ENCODE assay signal across 8 cellular contexts in the genomic region with DNA sequence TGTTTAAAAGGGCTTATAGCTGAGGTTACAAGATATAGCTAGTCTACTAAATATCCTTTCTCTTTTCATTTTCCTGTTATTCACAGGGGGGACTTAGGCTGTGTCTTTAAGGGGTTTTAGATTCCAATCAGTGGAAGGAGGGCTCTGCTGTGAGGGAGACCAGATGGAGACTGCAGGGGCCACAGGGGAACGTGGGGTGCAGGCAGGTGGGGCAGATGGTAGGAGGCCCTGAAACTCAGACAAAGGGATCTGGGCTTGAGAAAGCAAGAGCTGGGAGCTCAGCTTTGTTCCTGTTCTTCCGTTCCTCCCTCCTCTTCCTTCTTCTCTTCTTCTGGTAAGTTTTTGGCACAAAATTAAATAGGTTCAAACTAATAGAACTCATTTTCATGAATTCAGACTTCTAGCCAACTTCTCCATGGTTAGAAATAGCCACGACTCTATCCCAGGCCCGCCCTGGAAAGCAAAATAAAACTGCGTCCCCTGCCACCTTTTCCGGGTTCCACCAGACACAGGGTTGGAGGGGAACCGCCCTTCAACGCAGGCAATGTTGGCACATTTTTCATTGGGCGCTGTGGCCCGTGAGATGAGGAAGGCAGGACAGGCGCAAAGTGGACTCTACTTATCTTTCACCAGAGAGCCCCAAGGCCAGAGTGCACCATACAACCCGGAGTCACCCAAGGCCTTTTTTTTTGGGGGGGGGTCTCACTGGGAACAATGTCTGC. TPM values are rescaled to one million over a fixed set of nuclear protein-coding genes. Genes with fewer than 3 reads are reported as not detected.
DNase-seq lines count a peak whose midpoint lies in the region; TF ChIP-seq lines count a peak whose summit lies in the region.

No MANE protein-coding gene starts in this region.

- no peaks in the 10 kb centered on the region for H3K27me3 Mint-ChIP-seq in T-helper 1 cell treated with Interleukin-12 subunit alpha and Interleukin-12 subunit beta and Interleukin-4 antibody, amounts not matched to agents 30 μg/mL and 1 μg/mL, for 36 hours (ENCODE audit: low read depth)

- H3K27ac ChIP-seq in fibroblast of lung (ENCODE audit: insufficient read depth, low read length), result peak overlapping the region; percentile 27
- peak overlapping the region; percentile 37 for H3K27ac ChIP-seq in skeletal muscle tissue (ENCODE audit: low read depth, low read length)

- peak overlapping the region; percentile 97 for H3K27ac Mint-ChIP-seq in T-helper 1 cell treated with Interleukin-12 subunit alpha and Interleukin-12 subunit beta and Interleukin-4 antibody, amounts not matched to agents 30 μg/mL and 1 μg/mL, for 36 hours

- peaks cover 42% of the 10 kb centered on the region for H3K4me1 Mint-ChIP-seq in T-helper 1 cell treated with Interleukin-12 subunit alpha and Interleukin-12 subunit beta and Interleukin-4 antibody, amounts not matched to agents 30 μg/mL and 1 μg/mL, for 36 hours (ENCODE audit: low read depth)

- no peak overlapping the region for H2AFZ ChIP-seq in fibroblast of lung (ENCODE audit: low read length)

- H3K36me3 Mint-ChIP-seq in T-helper 1 cell treated with Interleukin-12 subunit alpha and Interleukin-12 subunit beta and Interleukin-4 antibody, amounts not matched to agents 30 μg/mL and 1 μg/mL, for 36 hours (ENCODE audit: low read depth), result peaks cover 20% of the 10 kb centered on the region

- H3K79me2 ChIP-seq in fibroblast of lung (ENCODE audit: control insufficient read depth, insufficient read depth, low read length), result peaks cover 14% of the 10 kb centered on the region

- H3K27me3 ChIP-seq in fibroblast of lung (ENCODE audit: control insufficient read depth, insufficient read depth, low read length) (no peaks in the 10 kb centered on the region), skeletal muscle tissue (ENCODE audit: control insufficient read depth in 3 of 3, insufficient read depth in 3 of 3, low read length in 3 of 3) (peaks cover 0 to 4% (median 0%) of the 10 kb centered on the region in 3 donors)

- H3K9ac ChIP-seq in fibroblast of lung (ENCODE audit: insufficient read depth, low read length) (no peak overlapping the region), skeletal muscle tissue (ENCODE audit: low read depth in 1 of 3, low read length in 3 of 3) (peak overlapping the region in 1 of 3 donors; percentile 25)

- H4K20me1 ChIP-seq in fibroblast of lung (ENCODE audit: control insufficient read depth, extremely low read depth, insufficient read depth, low read length), result no peaks in the 10 kb centered on the region

- DNase-seq in fibroblast of lung (ENCODE audit: low read depth in 2 of 2) (no peak), NCI-H1048 (lab: John Stamatoyannopoulos, UW) (no peak), hippocampal formation (lab: John Stamatoyannopoulos, UW) (no peak), putamen (ENCODE audit: low spot score) (no peak), GM10266 (ENCODE audit: extremely low spot score) (no peak)

- H3K9me3 ChIP-seq in fibroblast of lung (ENCODE audit: control insufficient read depth, insufficient read depth, low read depth, low read length), result no peaks in the 10 kb centered on the region
- no peaks in the 10 kb centered on the region for H3K9me3 ChIP-seq in skeletal muscle tissue (ENCODE audit: control insufficient read depth in 3 of 3, low read length in 3 of 3)

- H3K4me1 ChIP-seq in fibroblast of lung (ENCODE audit: control insufficient read depth, extremely low read depth, insufficient read depth, low read length), result no peaks in the 10 kb centered on the region
- H3K4me1 ChIP-seq in skeletal muscle tissue (ENCODE audit: control insufficient read depth in 3 of 3, insufficient read depth in 3 of 3, low read length in 3 of 3), result peaks cover 0 to 9% (median 0%) of the 10 kb centered on the region in 3 donors

- peak; percentile 45 for TF ChIP-seq POLR2A in GM19099 (IDR thresholded peaks at IDR 0.05; ENCODE audit: extremely low read depth, insufficient read length, low read depth)

- H3K4me2 ChIP-seq in fibroblast of lung (ENCODE audit: extremely low read depth, insufficient read depth, low read length), result peak overlapping the region; percentile 51

- H3K4me3 ChIP-seq in fibroblast of lung (replicated peaks in 1 of 4; ENCODE audit: control extremely low read depth in 1 of 4, insufficient read depth in 1 of 4, low read depth in 3 of 4, low read length in 4 of 4) (no peak overlapping the region), skeletal muscle tissue (ENCODE audit: low read length in 3 of 3) (no peak overlapping the region)

- H3K36me3 ChIP-seq in fibroblast of lung (ENCODE audit: control insufficient read depth, insufficient read depth, low read length) (peaks cover 2% of the 10 kb centered on the region), skeletal muscle tissue (ENCODE audit: control insufficient read depth in 3 of 3, insufficient read depth in 3 of 3, low read length in 3 of 3) (no peaks in the 10 kb centered on the region)

- TF ChIP-seq CTCF in fibroblast of lung (conservative IDR thresholded peaks at IDR 0.05 in 1 of 2, IDR thresholded peaks at IDR 0.05 in 1 of 2; ENCODE audit: low read depth in 1 of 2, low read length in 2 of 2) (no peak), GM10266 (IDR thresholded peaks at IDR 0.05; ENCODE audit: control insufficient read depth, insufficient read depth, low read depth, missing control alignments) (no peak)

- no peaks in the 10 kb centered on the region for H3K9me3 Mint-ChIP-seq in T-helper 1 cell treated with Interleukin-12 subunit alpha and Interleukin-12 subunit beta and Interleukin-4 antibody, amounts not matched to agents 30 μg/mL and 1 μg/mL, for 36 hours

- H3K4me3 Mint-ChIP-seq in T-helper 1 cell treated with Interleukin-12 subunit alpha and Interleukin-12 subunit beta and Interleukin-4 antibody, amounts not matched to agents 30 μg/mL and 1 μg/mL, for 36 hours, result peak overlapping the region; percentile 86

RNA-seq across cellular contexts. Expression of a gene that starts 3.5 kb away (rescaled TPM):
- 14,195 and 17,013 TPM in 2 replicates for total RNA-seq in fibroblast of lung
- 10,803 and 14,631 TPM in 2 replicates for polyA plus RNA-seq in fibroblast of lung
- 9,084 and 12,343 TPM in 2 replicates for polyA plus RNA-seq in fibroblast of lung (2012)
- 550 and 997 TPM in 2 replicates for polyA minus RNA-seq in fibroblast of lung (ENCODE audit: low replicate concordance)
- 1,543 TPM for total RNA-seq in skeletal muscle tissue
